9 cellular contexts compared by ENCODE assay signal in the genomic region with DNA sequence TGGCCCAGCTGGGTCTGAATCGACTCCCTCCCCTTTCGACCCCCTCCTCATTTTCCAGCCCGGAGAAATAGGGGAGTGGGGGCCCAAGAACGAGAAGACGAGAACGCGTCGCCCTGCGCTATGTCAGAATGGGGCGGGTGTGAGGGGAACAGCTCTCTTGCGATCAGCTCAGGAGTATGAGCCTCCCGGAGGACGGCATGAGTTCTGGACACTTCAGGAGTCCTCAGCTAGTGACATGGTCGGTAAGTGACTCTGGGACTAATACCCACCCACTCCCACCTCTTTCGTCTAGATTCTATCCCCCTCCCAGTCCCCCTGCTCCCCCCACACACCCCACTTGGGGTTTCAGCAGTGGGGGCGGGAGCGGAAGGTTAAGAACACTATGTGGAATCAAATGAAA. TPM values are rescaled to one million over a fixed set of nuclear protein-coding genes. Genes with fewer than 3 reads are reported as not detected.
A peak's percentile ranks its signal among the peaks of the same experiment; 100 is the strongest.
DNase-seq lines count a peak whose midpoint lies in the region; ATAC-seq and TF ChIP-seq lines count a peak whose summit lies in the region.
"Had no signal": no experiment of that assay in that cellular context is flagged by ENCODE, and none has a peak within 500 bp of the region (broad histone marks: within the 10 kb centered on the region; RNA-seq: fewer than 3 reads in every experiment).

No MANE protein-coding gene starts in this region.

- H3K27ac ChIP-seq in breast epithelium (peak overlapping the region; percentile 82 to 91), thymus (ENCODE audit: low read depth) (no peak overlapping the region)

- intact Hi-C loops in breast epithelium (cut with DNase I; ENCODE audit: low total_unique reads) = no loop called here

- H3K27me3 ChIP-seq in breast epithelium (peaks cover 0 to 36% of the 10 kb centered on the region in 2 donors), thymus (ENCODE audit: control insufficient read depth, insufficient read depth) (no peaks in the 10 kb centered on the region)

- H3K36me3 ChIP-seq in breast epithelium (no peaks in the 10 kb centered on the region), thymus (ENCODE audit: control insufficient read depth, insufficient read depth) (no peaks in the 10 kb centered on the region)

- no peaks in the 10 kb centered on the region for H3K9me3 Mint-ChIP-seq in activated CD4-positive, alpha-beta T cell treated with anti-CD3 and anti-CD28 coated beads, Interleukin-2, amount 10 ng/mL, durations not matched to agents 7 days and 5 days
- H3K9me3 Mint-ChIP-seq: effector memory CD8-positive, alpha-beta T cell had no signal

- no peaks in the 10 kb centered on the region for H3K4me1 ChIP-seq in breast epithelium
- no peaks in the 10 kb centered on the region for H3K4me1 ChIP-seq in thymus (ENCODE audit: control insufficient read depth, insufficient read depth, low read length)

- peak overlapping the region; percentile 89 for H3K27ac Mint-ChIP-seq in activated CD4-positive, alpha-beta T cell treated with anti-CD3 and anti-CD28 coated beads, Interleukin-2, amount 10 ng/mL, durations not matched to agents 7 days and 5 days

- POLR2A ChIA-PET in activated CD4-positive, alpha-beta T cell treated with anti-CD3 and anti-CD28 coated beads, Interleukin-2, amount 10 ng/mL, durations not matched to agents 7 days and 5 days (lab: Charles Lee) = no interaction called here

- 16% methylated on average over 17 of the region's 17 CpGs for WGBS in thymus

- CTCF ChIA-PET in activated CD4-positive, alpha-beta T cell treated with anti-CD3 and anti-CD28 coated beads, Interleukin-2, amount 10 ng/mL, durations not matched to agents 7 days and 5 days (lab: Charles Lee) = interaction anchor here (0.6 to 1.5 kb wide), 6 partner anchors 14 to 874 kb away, joined by 3 to 8 read pairs (median 4); no protein-coding TSS in a partner anchor

- H3K4me3 Mint-ChIP-seq in activated CD4-positive, alpha-beta T cell treated with anti-CD3 and anti-CD28 coated beads, Interleukin-2, amount 10 ng/mL, durations not matched to agents 7 days and 5 days = peak overlapping the region; percentile 81

- H3K4me1 Mint-ChIP-seq in activated CD4-positive, alpha-beta T cell treated with anti-CD3 and anti-CD28 coated beads, Interleukin-2, amount 10 ng/mL, durations not matched to agents 7 days and 5 days = peaks cover 49% of the 10 kb centered on the region

- peaks cover 6% of the 10 kb centered on the region for H3K36me3 Mint-ChIP-seq in activated CD4-positive, alpha-beta T cell treated with anti-CD3 and anti-CD28 coated beads, Interleukin-2, amount 10 ng/mL, durations not matched to agents 7 days and 5 days (ENCODE audit: low read depth)

- TF ChIP-seq POLR2A in breast epithelium (IDR thresholded peaks at IDR 0.05) = no peak

- no peak for TF ChIP-seq CTCF in breast epithelium (IDR thresholded peaks at IDR 0.05)

- peaks cover 4% of the 10 kb centered on the region for H3K27me3 Mint-ChIP-seq in activated CD4-positive, alpha-beta T cell treated with anti-CD3 and anti-CD28 coated beads, Interleukin-2, amount 10 ng/mL, durations not matched to agents 7 days and 5 days

- H3K4me3 ChIP-seq in breast epithelium (peak overlapping the region; percentile 50 to 68 (median 54)), thymus (ENCODE audit: low read length) (peak overlapping the region; percentile 41)

- no peaks in the 10 kb centered on the region for H3K9me3 ChIP-seq in breast epithelium
- no peaks in the 10 kb centered on the region for H3K9me3 ChIP-seq in thymus (ENCODE audit: control insufficient read depth)

- ATAC-seq in GM19023 (IDR thresholded peaks at IDR 0.05; ENCODE audit: unreplicated experiment) (no peak), HG03469 (IDR thresholded peaks at IDR 0.05; ENCODE audit: unreplicated experiment) (no peak), GM21723 (IDR thresholded peaks at IDR 0.05; ENCODE audit: unreplicated experiment) (no peak)

- DNase-seq in activated CD4-positive, alpha-beta T cell treated with anti-CD3 and anti-CD28 coated beads, Interleukin-2, amount 10 ng/mL, durations not matched to agents 7 days and 5 days = no peak
- DNase-seq in activated CD4-positive, alpha-beta T cell treated with anti-CD3 and anti-CD28 coated beads, Interleukin-2, amount 50 U/mL, for 4 hours = no peak
- no peak for DNase-seq in breast epithelium (ENCODE audit: low spot score in 2 of 2)
- peak; percentile 5 for DNase-seq in left kidney (ENCODE audit: low read depth, low spot score)
- DNase-seq: effector memory CD8-positive, alpha-beta T cell had no signal

RNA-seq across cellular contexts. Expression of a gene that starts 0.9 kb away (rescaled TPM):
- total RNA-seq in activated CD4-positive, alpha-beta T cell treated with anti-CD3 and anti-CD28 coated beads, Interleukin-2, amount 10 ng/mL, durations not matched to agents 7 days and 5 days = 10 to 100 TPM; 12.8 to 15.2 TPM
- 10 to 100 TPM; 23.6 to 27.4 (median 25.4) TPM for total RNA-seq in breast epithelium
- polyA plus RNA-seq in thymus = 4.8 TPM
